Comparison of ENCODE assay signal across 29 cellular contexts in the genomic region with DNA sequence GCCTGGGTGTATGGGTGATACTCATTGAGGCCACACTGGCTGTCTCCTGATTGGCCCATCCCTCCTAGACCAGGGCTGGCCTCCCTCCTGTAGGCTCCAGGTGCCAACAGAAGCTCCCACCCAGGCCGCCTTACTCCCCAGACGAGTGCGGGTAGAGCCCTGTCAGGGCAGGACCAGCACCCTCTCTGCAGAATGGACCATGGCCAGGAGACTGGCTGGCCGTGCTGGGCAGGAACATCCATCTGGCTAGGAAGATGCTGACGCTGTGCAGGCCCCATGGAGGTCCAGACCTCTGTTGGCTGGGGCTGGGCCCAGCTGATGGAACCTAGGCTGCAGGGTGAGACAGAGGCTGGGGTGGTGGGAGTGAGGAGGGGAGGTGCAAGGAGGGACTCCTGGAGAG. TPM values are rescaled to one million over a fixed set of nuclear protein-coding genes. Genes with fewer than 3 reads are reported as not detected.
DNase-seq lines count a peak whose midpoint lies in the region; ATAC-seq and FAIRE-seq lines count a peak whose summit lies in the region.
"Had no signal": no experiment of that assay in that cellular context is flagged by ENCODE, and none has a peak within 500 bp of the region (broad histone marks: within the 10 kb centered on the region; RNA-seq: fewer than 3 reads in every experiment).

No MANE protein-coding gene starts in this region.

- CTCF ChIA-PET in activated naive CD4-positive, alpha-beta T cell treated with anti-CD3 and anti-CD28 coated beads for 36 hours (lab: Charles Lee), result interaction anchor here (0.7 to 2.4 kb wide), 4 partner anchors 11 to 144 kb away, joined by 3 to 5 read pairs (median 4); no protein-coding TSS in a partner anchor

- DNase-seq in activated naive CD4-positive, alpha-beta T cell treated with anti-CD3 and anti-CD28 coated beads for 36 hours, result no peak
- peak; percentile 15 for DNase-seq in H7
- no peak for DNase-seq in activated naive CD8-positive, alpha-beta T cell treated with anti-CD3 and anti-CD28 coated beads, Interleukin-2, amount 50 U/mL, for 24 hours
- DNase-seq in frontal cortex (ENCODE audit: low spot score in 2 of 2), result no peak
- no peak for DNase-seq in NCI-H2227 treated with DMSO at 0.1 percent for 48 hours (lab: John Stamatoyannopoulos, UW)
- DNase-seq: activated CD4-positive, alpha-beta T cell treated with anti-CD3 and anti-CD28 coated beads for 1 hour; activated gamma-delta T cell treated with Interleukin-2 at 50 U/mL for 16 hours; cortex of kidney; esophagus squamous epithelium; left ventricle myocardium superior; midbrain; NCI-H1105 treated with DMSO at 0.1 percent for 48 hours; NCI-H2081 treated with DMSO at 0.1 percent for 48 hours; NCI-H82; PC-3; right cardiac atrium; Right ventricle myocardium superior; stimulated activated CD4-positive, alpha-beta T cell treated with anti-CD3 and anti-CD28 coated beads, Interleukin-4, amount 100 ng/mL, for 1 hour; stimulated activated naive CD4-positive, alpha-beta T cell; testis had no signal

- no peak overlapping the region for H3K4me3 ChIP-seq in H7 (ENCODE audit: insufficient read depth, low read depth, low read length)
- H3K4me3 ChIP-seq: cardiac muscle cell, esophagus squamous epithelium, testis, vagina had no signal

- H3K27me3 ChIP-seq in H7 (ENCODE audit: control insufficient read depth, insufficient read depth, low read length), result peaks cover 9% of the 10 kb centered on the region
- H3K27me3 ChIP-seq: cardiac muscle cell, esophagus squamous epithelium, testis, vagina had no signal

- intact Hi-C loops in activated naive CD4-positive, alpha-beta T cell treated with anti-CD3 and anti-CD28 coated beads for 36 hours (cut with micrococcal nuclease), result loop anchor here (5.0 kb wide), 1 partner anchor 642 kb away; no protein-coding TSS in a partner anchor

- no peaks in the 10 kb centered on the region for H3K27me3 Mint-ChIP-seq in activated naive CD4-positive, alpha-beta T cell treated with anti-CD3 and anti-CD28 coated beads, Interleukin-2, amount 50 U/mL, for 24 hours
- no peaks in the 10 kb centered on the region for H3K27me3 Mint-ChIP-seq in activated naive CD4-positive, alpha-beta T cell treated with anti-CD3 and anti-CD28 coated beads for 36 hours (ENCODE audit: low read depth)
- no peaks in the 10 kb centered on the region for H3K27me3 Mint-ChIP-seq in activated naive CD8-positive, alpha-beta T cell treated with anti-CD3 and anti-CD28 coated beads, Interleukin-2, amount 50 U/mL, for 24 hours
- H3K27me3 Mint-ChIP-seq in stimulated activated memory B cell treated with anti-CD40 and anti-IgM and Interleukin-4, amounts not matched to agents 10 μg/mL and 1 μg/mL and 100 μg/mL, for 72 hours, result no peaks in the 10 kb centered on the region

- no peaks in the 10 kb centered on the region for H3K9me3 Mint-ChIP-seq in activated naive CD4-positive, alpha-beta T cell treated with anti-CD3 and anti-CD28 coated beads, Interleukin-2, amount 50 U/mL, for 24 hours
- no peaks in the 10 kb centered on the region for H3K9me3 Mint-ChIP-seq in activated naive CD4-positive, alpha-beta T cell treated with anti-CD3 and anti-CD28 coated beads for 36 hours
- H3K9me3 Mint-ChIP-seq in activated naive CD8-positive, alpha-beta T cell treated with anti-CD3 and anti-CD28 coated beads, Interleukin-2, amount 50 U/mL, for 24 hours, result no peaks in the 10 kb centered on the region
- H3K9me3 Mint-ChIP-seq in stimulated activated memory B cell treated with anti-CD40 and anti-IgM and Interleukin-4, amounts not matched to agents 10 μg/mL and 1 μg/mL and 100 μg/mL, for 72 hours, result no peaks in the 10 kb centered on the region
- H3K9me3 Mint-ChIP-seq: CD14-positive monocyte had no signal

- no peaks in the 10 kb centered on the region for H3K36me3 Mint-ChIP-seq in activated naive CD4-positive, alpha-beta T cell treated with anti-CD3 and anti-CD28 coated beads, Interleukin-2, amount 50 U/mL, for 24 hours
- H3K36me3 Mint-ChIP-seq in activated naive CD4-positive, alpha-beta T cell treated with anti-CD3 and anti-CD28 coated beads for 36 hours (ENCODE audit: low read depth), result peaks cover 7% of the 10 kb centered on the region
- peaks cover 3% of the 10 kb centered on the region for H3K36me3 Mint-ChIP-seq in activated naive CD8-positive, alpha-beta T cell treated with anti-CD3 and anti-CD28 coated beads, Interleukin-2, amount 50 U/mL, for 24 hours (ENCODE audit: low read depth)
- peaks cover 12% of the 10 kb centered on the region for H3K36me3 Mint-ChIP-seq in stimulated activated memory B cell treated with anti-CD40 and anti-IgM and Interleukin-4, amounts not matched to agents 10 μg/mL and 1 μg/mL and 100 μg/mL, for 72 hours

- FAIRE-seq in frontal cortex (lab: Jason Lieb, UNC), result no peak
- FAIRE-seq: GM19239, islet of Langerhans, TTC549 had no signal

- no peaks in the 10 kb centered on the region for H3K36me3 ChIP-seq in H7 (replicated peaks; ENCODE audit: control insufficient read depth, insufficient read depth, low read length)
- H3K36me3 ChIP-seq: cardiac muscle cell, vagina had no signal

- peak overlapping the region; percentile 1 for H3K4me3 Mint-ChIP-seq in activated naive CD4-positive, alpha-beta T cell treated with anti-CD3 and anti-CD28 coated beads, Interleukin-2, amount 50 U/mL, for 24 hours
- H3K4me3 Mint-ChIP-seq in activated naive CD4-positive, alpha-beta T cell treated with anti-CD3 and anti-CD28 coated beads for 36 hours, result no peak overlapping the region
- no peak overlapping the region for H3K4me3 Mint-ChIP-seq in activated naive CD8-positive, alpha-beta T cell treated with anti-CD3 and anti-CD28 coated beads, Interleukin-2, amount 50 U/mL, for 24 hours
- peak overlapping the region; percentile 32 for H3K4me3 Mint-ChIP-seq in stimulated activated memory B cell treated with anti-CD40 and anti-IgM and Interleukin-4, amounts not matched to agents 10 μg/mL and 1 μg/mL and 100 μg/mL, for 72 hours
- H3K4me3 Mint-ChIP-seq: CD14-positive monocyte had no signal

- peaks cover 52% of the 10 kb centered on the region for H3K4me1 Mint-ChIP-seq in activated naive CD4-positive, alpha-beta T cell treated with anti-CD3 and anti-CD28 coated beads, Interleukin-2, amount 50 U/mL, for 24 hours
- peaks cover 43% of the 10 kb centered on the region for H3K4me1 Mint-ChIP-seq in activated naive CD4-positive, alpha-beta T cell treated with anti-CD3 and anti-CD28 coated beads for 36 hours (ENCODE audit: low read depth)
- peaks cover 36% of the 10 kb centered on the region for H3K4me1 Mint-ChIP-seq in activated naive CD8-positive, alpha-beta T cell treated with anti-CD3 and anti-CD28 coated beads, Interleukin-2, amount 50 U/mL, for 24 hours
- peaks cover 86% of the 10 kb centered on the region for H3K4me1 Mint-ChIP-seq in stimulated activated memory B cell treated with anti-CD40 and anti-IgM and Interleukin-4, amounts not matched to agents 10 μg/mL and 1 μg/mL and 100 μg/mL, for 72 hours

- ATAC-seq in activated naive CD8-positive, alpha-beta T cell treated with anti-CD3 and anti-CD28 coated beads, Interleukin-2, amount 50 U/mL, for 24 hours, result no peak
- no peak for ATAC-seq in stimulated activated memory B cell treated with anti-CD40 and anti-IgM and Interleukin-4, amounts not matched to agents 10 μg/mL and 1 μg/mL and 100 μg/mL, for 72 hours
- no peak for ATAC-seq in HG03097 (IDR thresholded peaks at IDR 0.05; ENCODE audit: low FRiP score, unreplicated experiment)
- ATAC-seq: left ventricle myocardium superior, PC-3, right cardiac atrium had no signal

- H3K27ac Mint-ChIP-seq in activated naive CD4-positive, alpha-beta T cell treated with anti-CD3 and anti-CD28 coated beads, Interleukin-2, amount 50 U/mL, for 24 hours, result no peak overlapping the region
- H3K27ac Mint-ChIP-seq in activated naive CD4-positive, alpha-beta T cell treated with anti-CD3 and anti-CD28 coated beads for 36 hours, result no peak overlapping the region
- peak overlapping the region; percentile 21 for H3K27ac Mint-ChIP-seq in activated naive CD8-positive, alpha-beta T cell treated with anti-CD3 and anti-CD28 coated beads, Interleukin-2, amount 50 U/mL, for 24 hours
- peak overlapping the region; percentile 83 for H3K27ac Mint-ChIP-seq in stimulated activated memory B cell treated with anti-CD40 and anti-IgM and Interleukin-4, amounts not matched to agents 10 μg/mL and 1 μg/mL and 100 μg/mL, for 72 hours

RNA-seq across cellular contexts. Expression of a gene that starts 25.0 kb away (rescaled TPM):
- total RNA-seq in activated naive CD4-positive, alpha-beta T cell treated with anti-CD3 and anti-CD28 coated beads for 36 hours, result 100 to 1,000 TPM in 1 of 2 experiments, 10 to 100 TPM in 1; 97.4 to 100 TPM
- 58.7 and 79.7 TPM in 2 replicates for total RNA-seq in H7 (2014; rRNA removed; shearing (Covaris generic))
- 46.9 TPM for total RNA-seq in frontal cortex

Comparison
In these comparisons a context has a peak if more than half of its experiments do, and no peak if none do; other contexts are left out.
1. H3K4me3 Mint-ChIP-seq: peak in activated naive CD4-positive, alpha-beta T cell treated with anti-CD3 and anti-CD28 coated beads, Interleukin-2, amount 50 U/mL, for 24 hours (single experiment) and stimulated activated memory B cell treated with anti-CD40 and anti-IgM and Interleukin-4, amounts not matched to agents 10 μg/mL and 1 μg/mL and 100 μg/mL, for 72 hours (single experiment); none in activated naive CD4-positive, alpha-beta T cell treated with anti-CD3 and anti-CD28 coated beads for 36 hours (single experiment) and activated naive CD8-positive, alpha-beta T cell treated with anti-CD3 and anti-CD28 coated beads, Interleukin-2, amount 50 U/mL, for 24 hours (single experiment).
2. H3K27ac Mint-ChIP-seq: peak in activated naive CD8-positive, alpha-beta T cell treated with anti-CD3 and anti-CD28 coated beads, Interleukin-2, amount 50 U/mL, for 24 hours (single experiment) and stimulated activated memory B cell treated with anti-CD40 and anti-IgM and Interleukin-4, amounts not matched to agents 10 μg/mL and 1 μg/mL and 100 μg/mL, for 72 hours (single experiment); none in activated naive CD4-positive, alpha-beta T cell treated with anti-CD3 and anti-CD28 coated beads, Interleukin-2, amount 50 U/mL, for 24 hours (single experiment) and activated naive CD4-positive, alpha-beta T cell treated with anti-CD3 and anti-CD28 coated beads for 36 hours (single experiment).